In genomic region chr4:177789610-177790009, GRCh38 we compare ENCODE assay signal across 15 cellular contexts.
DNase-seq lines count a peak whose midpoint lies in the region; ATAC-seq, FAIRE-seq and TF ChIP-seq lines count a peak whose summit lies in the region.
"Had no signal": no experiment of that assay in that cellular context is flagged by ENCODE, and none has a peak within 500 bp of the region (broad histone marks: within the 10 kb centered on the region; RNA-seq: fewer than 3 reads in every experiment).

No MANE protein-coding gene starts in this region.

- H3K4me3 ChIP-seq in HepG2 (replicated peaks in 1 of 3; ENCODE audit: insufficient read depth in 1 of 3, low read depth in 2 of 3, low read length in 3 of 3), result no peak overlapping the region
- H3K4me3 ChIP-seq in right lobe of liver, result no peak overlapping the region
- no peak overlapping the region for H3K4me3 ChIP-seq in GM12878
- no peak overlapping the region for H3K4me3 ChIP-seq in mesodermal cell (ENCODE audit: extremely low read depth, insufficient read depth, low read length, poor library complexity, severe bottlenecking)
- H3K4me3 ChIP-seq: BLaER1 treated with 17β-estradiol and CSF1 and Interleukin-3, amounts not matched to agents 10 nM and 100 nM; GM23248; HAP-1 had no signal

- BruUV-seq in HepG2 (replicated peaks; lab: Mats Ljungman, UMichigan) (no TSS peak), GM12878 (replicated peaks; lab: Mats Ljungman, UMichigan) (no TSS peak)

- SMC1A ChIA-PET in GM12878 (lab: Charles Lee; ENCODE audit: uncharacterized antibody, unreplicated experiment), result interaction anchor here (0.5 to 1.5 kb wide), 2 partner anchors 49 to 227 kb away, joined by 3 read pairs; no protein-coding TSS in a partner anchor

- no peaks in the 10 kb centered on the region for H3K27me3 ChIP-seq in HepG2 (ENCODE audit: control insufficient read depth in 1 of 2, insufficient read depth in 2 of 2, low read length in 2 of 2)
- H3K27me3 ChIP-seq in right lobe of liver, result no peaks in the 10 kb centered on the region
- H3K27me3 ChIP-seq in GM12878 (replicated peaks in 1 of 2; ENCODE audit: control insufficient read depth in 2 of 2, insufficient read depth in 2 of 2, low read length in 1 of 2), result no peaks in the 10 kb centered on the region
- H3K27me3 ChIP-seq: BLaER1 treated with 17β-estradiol and CSF1 and Interleukin-3, amounts not matched to agents 10 nM and 100 nM had no signal

- H3K27ac Mint-ChIP-seq in stimulated activated naive B cell treated with anti-CD40 and anti-IgM and Interleukin-4, amounts not matched to agents 10 μg/mL and 1 μg/mL and 100 μg/mL, for 72 hours, result no peak overlapping the region
- H3K27ac Mint-ChIP-seq: CD4-positive, alpha-beta T cell had no signal

- H3K9ac ChIP-seq in HepG2 (ENCODE audit: insufficient read depth, low read depth, low read length) (no peak overlapping the region), GM12878 (ENCODE audit: control insufficient read depth, insufficient read depth, low read length) (no peak overlapping the region)
- H3K9ac ChIP-seq: BLaER1 treated with 17β-estradiol and CSF1 and Interleukin-3, amounts not matched to agents 10 nM and 100 nM; GM23248 had no signal

- H3K36me3 ChIP-seq in HepG2 (replicated peaks in 1 of 2; ENCODE audit: control insufficient read depth in 1 of 2, insufficient read depth in 2 of 2, low read length in 2 of 2) (no peaks in the 10 kb centered on the region), right lobe of liver (no peaks in the 10 kb centered on the region), GM12878 (ENCODE audit: control insufficient read depth in 2 of 2, insufficient read depth in 2 of 2, low read length in 1 of 2) (no peaks in the 10 kb centered on the region), mesodermal cell (ENCODE audit: control insufficient read depth, insufficient read depth, low read length) (no peaks in the 10 kb centered on the region)
- H3K36me3 ChIP-seq: BLaER1 treated with 17β-estradiol and CSF1 and Interleukin-3, amounts not matched to agents 10 nM and 100 nM; HAP-1 had no signal

- H3K4me2 ChIP-seq in HepG2 (ENCODE audit: low read depth, low read length) (no peak overlapping the region), GM12878 (ENCODE audit: control insufficient read depth, insufficient read depth) (no peak overlapping the region)
- H3K4me2 ChIP-seq: BLaER1 treated with 17β-estradiol and CSF1 and Interleukin-3, amounts not matched to agents 10 nM and 100 nM had no signal

- H2AFZ ChIP-seq in HepG2 (ENCODE audit: low read length) (no peak overlapping the region), GM12878 (ENCODE audit: control insufficient read depth, low read depth, low read length) (no peak overlapping the region)
- H2AFZ ChIP-seq: GM23248 had no signal

- ATAC-seq in HepG2, result no peak
- ATAC-seq in right lobe of liver, result no peak
- no peak for ATAC-seq in GM12878
- ATAC-seq in stimulated activated naive B cell treated with anti-CD40 and anti-IgM and Interleukin-4, amounts not matched to agents 10 μg/mL and 1 μg/mL and 100 μg/mL, for 72 hours (replicated peaks), result no peak

- DNase-seq in HepG2 (ENCODE audit: low spot score), result no peak
- no peak for DNase-seq in right lobe of liver
- DNase-seq in GM12878 (ENCODE audit: low read depth, low spot score), result no peak
- no peak for DNase-seq in stimulated activated CD4-positive, alpha-beta T cell treated with anti-CD3 and anti-CD28 coated beads, Interleukin-4, amount 100 ng/mL, for 4 hours
- DNase-seq in NCI-H1048 (lab: John Stamatoyannopoulos, UW), result no peak
- DNase-seq in activated T-cell treated with anti-CD3 and anti-CD28 coated beads, Interleukin-2, amount 50 U/mL, for 48 hours, result no peak
- DNase-seq in stimulated activated naive B cell treated with anti-CD40 and anti-IgM and Interleukin-4, amounts not matched to agents 10 μg/mL and 1 μg/mL and 100 μg/mL, for 72 hours, result no peak
- DNase-seq: ACHN; CD4-positive, alpha-beta T cell; DMS79; GM23248 had no signal

- TF ChIP-seq EP300 in HepG2 (IDR thresholded peaks at IDR 0.05; ENCODE audit: low read depth in 2 of 2, low read length in 2 of 2) (no peak), HepG2 (CRISPR knock-in tag; IDR thresholded peaks at IDR 0.05; ENCODE audit: borderline replicate concordance) (no peak), GM12878 (IDR thresholded peaks at IDR 0.05; ENCODE audit: borderline replicate concordance in 1 of 2, control insufficient read depth in 1 of 2, low read depth in 2 of 2, low read length in 2 of 2) (no peak)

- 7% methylated on average over 4 of the region's 4 CpGs for WGBS in HepG2 (ENCODE audit: low lambda C conversion rate)
- 43% methylated on average over 4 of the region's 4 CpGs for WGBS in right lobe of liver (ENCODE audit: insufficient coverage, low coverage, low lambda C conversion rate, missing lambda C conversion rate)
- 23% methylated on average over 4 of the region's 4 CpGs for WGBS in GM12878 (ENCODE audit: insufficient coverage, insufficient replicate concordance, low lambda C conversion rate, missing lambda C conversion rate)
- 90 to 92% methylated on average over 2 to 3 of the region's 4 CpGs for WGBS in mesodermal cell (ENCODE audit: insufficient coverage in 2 of 2), 2 experiments

- FAIRE-seq in HepG2 (lab: Jason Lieb, UNC) (no peak), GM12878 (lab: Jason Lieb, UNC) (no peak)
- FAIRE-seq: GM12891 had no signal

- no peaks in the 10 kb centered on the region for H4K20me1 ChIP-seq in HepG2 (ENCODE audit: insufficient read depth, low read length)
- no peaks in the 10 kb centered on the region for H4K20me1 ChIP-seq in GM12878 (ENCODE audit: control insufficient read depth, insufficient read depth)
- H4K20me1 ChIP-seq: BLaER1 treated with 17β-estradiol and CSF1 and Interleukin-3, amounts not matched to agents 10 nM and 100 nM had no signal

- CTCF ChIA-PET in HepG2 (lab: Yijun Ruan, JAX; ENCODE audit: low intra/inter-chr PET ratio, low total read pairs), result no interaction called here
- CTCF ChIA-PET in GM12878 (lab: Yijun Ruan, JAX), result no interaction called here

- no peaks in the 10 kb centered on the region for H3K27me3 Mint-ChIP-seq in stimulated activated naive B cell treated with anti-CD40 and anti-IgM and Interleukin-4, amounts not matched to agents 10 μg/mL and 1 μg/mL and 100 μg/mL, for 72 hours
- H3K27me3 Mint-ChIP-seq: CD4-positive, alpha-beta T cell had no signal

- intact Hi-C loops in HepG2 (cut with micrococcal nuclease; ENCODE audit: unreplicated experiment), result no loop called here
- intact Hi-C loops in right lobe of liver (cut with DNase I), result no loop called here
- intact Hi-C loops in GM12878 (cut with micrococcal nuclease; ENCODE audit: unreplicated experiment), result no loop called here

- H3K4me1 ChIP-seq in HepG2 (ENCODE audit: insufficient read depth, low read length) (no peaks in the 10 kb centered on the region), right lobe of liver (no peaks in the 10 kb centered on the region), GM12878 (ENCODE audit: control insufficient read depth, insufficient read depth, low read length) (no peaks in the 10 kb centered on the region), mesodermal cell (ENCODE audit: control insufficient read depth, insufficient read depth, low read length, poor library complexity, severe bottlenecking) (peaks cover 8% of the 10 kb centered on the region)
- H3K4me1 ChIP-seq: BLaER1 treated with 17β-estradiol and CSF1 and Interleukin-3, amounts not matched to agents 10 nM and 100 nM had no signal

- H3K9me3 ChIP-seq in HepG2 (ENCODE audit: low read length) (no peaks in the 10 kb centered on the region), right lobe of liver (no peaks in the 10 kb centered on the region), GM12878 (replicated peaks; ENCODE audit: control insufficient read depth, insufficient read depth, low read length) (no peaks in the 10 kb centered on the region), mesodermal cell (ENCODE audit: control insufficient read depth, low read length) (no peaks in the 10 kb centered on the region)
- H3K9me3 ChIP-seq: BLaER1 treated with 17β-estradiol and CSF1 and Interleukin-3, amounts not matched to agents 10 nM and 100 nM; HAP-1 had no signal

- RAD21 ChIA-PET in GM12878 (lab: Charles Lee; ENCODE audit: unreplicated experiment), result no interaction called here

- H3K9me3 Mint-ChIP-seq in stimulated activated naive B cell treated with anti-CD40 and anti-IgM and Interleukin-4, amounts not matched to agents 10 μg/mL and 1 μg/mL and 100 μg/mL, for 72 hours, result peaks cover 0 to 2% of the 10 kb centered on the region in 2 donors
- H3K9me3 Mint-ChIP-seq: CD4-positive, alpha-beta T cell had no signal

- no peaks in the 10 kb centered on the region for H3K4me1 Mint-ChIP-seq in stimulated activated naive B cell treated with anti-CD40 and anti-IgM and Interleukin-4, amounts not matched to agents 10 μg/mL and 1 μg/mL and 100 μg/mL, for 72 hours

- POLR2A ChIA-PET in HepG2 (lab: Yijun Ruan, JAX) (no interaction called here), GM12878 (lab: Charles Lee) (no interaction called here)

- TF ChIP-seq RAD21 in HepG2 (CRISPR knock-in tag; IDR thresholded peaks at IDR 0.05) (no peak), GM12878 (IDR thresholded peaks at IDR 0.05; ENCODE audit: insufficient read depth, low read depth, low read length) (no peak)

- H3K36me3 Mint-ChIP-seq in stimulated activated naive B cell treated with anti-CD40 and anti-IgM and Interleukin-4, amounts not matched to agents 10 μg/mL and 1 μg/mL and 100 μg/mL, for 72 hours, result no peaks in the 10 kb centered on the region

- TF ChIP-seq POLR2A in HepG2 (IDR thresholded peaks at IDR 0.05; ENCODE audit: insufficient read depth in 1 of 2, low read depth in 2 of 2, low read length in 2 of 2) (no peak), right lobe of liver (IDR thresholded peaks at IDR 0.05) (no peak), GM12878 (IDR thresholded peaks at IDR 0.05; ENCODE audit: low read depth, low read length) (no peak)

- H3K4me3 Mint-ChIP-seq in stimulated activated naive B cell treated with anti-CD40 and anti-IgM and Interleukin-4, amounts not matched to agents 10 μg/mL and 1 μg/mL and 100 μg/mL, for 72 hours, result no peak overlapping the region
- H3K4me3 Mint-ChIP-seq: CD4-positive, alpha-beta T cell had no signal

- TF ChIP-seq CTCF in HepG2 (CRISPR knock-in tag; IDR thresholded peaks at IDR 0.05), result no peak
- no peak for TF ChIP-seq CTCF in right lobe of liver (IDR thresholded peaks at IDR 0.05)
- TF ChIP-seq CTCF in GM12878 (IDR thresholded peaks at IDR 0.05 in 2 of 3, conservative IDR thresholded peaks at IDR 0.05 in 1 of 3; ENCODE audit: control insufficient read depth in 2 of 3, extremely low read depth in 1 of 3, insufficient read depth in 1 of 3, low read depth in 3 of 3, low read length in 3 of 3), result no peak

- in situ Hi-C loops in HepG2 (cut with HindIII; ENCODE audit: extremely low pct_ligation_motif_present, low pct_unique_long_range_greater_than_20kb) (no loop called here), GM12878 (cut with MboI) (no loop called here)

- H3K27ac ChIP-seq in HepG2 (ENCODE audit: extremely low read length, insufficient read depth, low read length) (no peak overlapping the region), right lobe of liver (no peak overlapping the region), GM12878 (ENCODE audit: control insufficient read depth, insufficient read depth) (no peak overlapping the region), mesodermal cell (ENCODE audit: low read depth, low read length, severe bottlenecking) (peak overlapping the region; percentile 72)
- H3K27ac ChIP-seq: BLaER1 treated with 17β-estradiol and CSF1 and Interleukin-3, amounts not matched to agents 10 nM and 100 nM; GM23248 had no signal

- H3K79me2 ChIP-seq in HepG2 (ENCODE audit: insufficient read depth, low read length), result no peaks in the 10 kb centered on the region
- no peaks in the 10 kb centered on the region for H3K79me2 ChIP-seq in GM12878 (ENCODE audit: control insufficient read depth, insufficient read depth, low read length)

Comparison
In these comparisons a context has a peak if more than half of its experiments do, and no peak if none do; other contexts are left out.
1. Of the 75 proteins assayed by ChIP-seq in both HepG2 and GM12878: peak only in HepG2: none; only in GM12878: none; in both: RAD51; in neither: 73; mixed calls (peak in some experiments, not most) for 1.